1 cellular context compared by ENCODE assay signal in the genomic region with DNA sequence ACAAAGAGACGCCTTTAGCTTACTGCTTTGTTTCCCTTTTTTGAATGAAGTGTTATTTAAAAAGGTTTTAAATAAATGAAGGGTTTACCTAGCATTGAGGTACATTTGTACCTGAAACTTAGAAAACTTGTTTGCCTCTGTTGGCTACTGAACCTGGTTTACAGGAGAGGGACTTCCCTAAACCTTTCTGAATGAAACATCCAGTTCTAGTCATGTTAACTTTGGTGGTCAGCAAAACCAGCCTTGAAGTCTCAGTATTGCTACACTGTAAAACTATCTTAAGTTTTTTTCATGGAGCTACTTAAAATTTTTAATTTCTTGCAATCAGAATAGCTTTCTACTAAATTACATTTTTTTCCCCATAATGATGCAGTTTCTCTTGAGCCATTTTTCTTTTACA.
TF ChIP-seq lines count a peak whose summit lies in the region.

No MANE protein-coding gene starts in this region.

TF ChIP-seq in GM23338, 12 proteins besides CTCF, POLR2A, EP300 and RAD21 (continued from another document):
- TF ChIP-seq, protein P1, sequence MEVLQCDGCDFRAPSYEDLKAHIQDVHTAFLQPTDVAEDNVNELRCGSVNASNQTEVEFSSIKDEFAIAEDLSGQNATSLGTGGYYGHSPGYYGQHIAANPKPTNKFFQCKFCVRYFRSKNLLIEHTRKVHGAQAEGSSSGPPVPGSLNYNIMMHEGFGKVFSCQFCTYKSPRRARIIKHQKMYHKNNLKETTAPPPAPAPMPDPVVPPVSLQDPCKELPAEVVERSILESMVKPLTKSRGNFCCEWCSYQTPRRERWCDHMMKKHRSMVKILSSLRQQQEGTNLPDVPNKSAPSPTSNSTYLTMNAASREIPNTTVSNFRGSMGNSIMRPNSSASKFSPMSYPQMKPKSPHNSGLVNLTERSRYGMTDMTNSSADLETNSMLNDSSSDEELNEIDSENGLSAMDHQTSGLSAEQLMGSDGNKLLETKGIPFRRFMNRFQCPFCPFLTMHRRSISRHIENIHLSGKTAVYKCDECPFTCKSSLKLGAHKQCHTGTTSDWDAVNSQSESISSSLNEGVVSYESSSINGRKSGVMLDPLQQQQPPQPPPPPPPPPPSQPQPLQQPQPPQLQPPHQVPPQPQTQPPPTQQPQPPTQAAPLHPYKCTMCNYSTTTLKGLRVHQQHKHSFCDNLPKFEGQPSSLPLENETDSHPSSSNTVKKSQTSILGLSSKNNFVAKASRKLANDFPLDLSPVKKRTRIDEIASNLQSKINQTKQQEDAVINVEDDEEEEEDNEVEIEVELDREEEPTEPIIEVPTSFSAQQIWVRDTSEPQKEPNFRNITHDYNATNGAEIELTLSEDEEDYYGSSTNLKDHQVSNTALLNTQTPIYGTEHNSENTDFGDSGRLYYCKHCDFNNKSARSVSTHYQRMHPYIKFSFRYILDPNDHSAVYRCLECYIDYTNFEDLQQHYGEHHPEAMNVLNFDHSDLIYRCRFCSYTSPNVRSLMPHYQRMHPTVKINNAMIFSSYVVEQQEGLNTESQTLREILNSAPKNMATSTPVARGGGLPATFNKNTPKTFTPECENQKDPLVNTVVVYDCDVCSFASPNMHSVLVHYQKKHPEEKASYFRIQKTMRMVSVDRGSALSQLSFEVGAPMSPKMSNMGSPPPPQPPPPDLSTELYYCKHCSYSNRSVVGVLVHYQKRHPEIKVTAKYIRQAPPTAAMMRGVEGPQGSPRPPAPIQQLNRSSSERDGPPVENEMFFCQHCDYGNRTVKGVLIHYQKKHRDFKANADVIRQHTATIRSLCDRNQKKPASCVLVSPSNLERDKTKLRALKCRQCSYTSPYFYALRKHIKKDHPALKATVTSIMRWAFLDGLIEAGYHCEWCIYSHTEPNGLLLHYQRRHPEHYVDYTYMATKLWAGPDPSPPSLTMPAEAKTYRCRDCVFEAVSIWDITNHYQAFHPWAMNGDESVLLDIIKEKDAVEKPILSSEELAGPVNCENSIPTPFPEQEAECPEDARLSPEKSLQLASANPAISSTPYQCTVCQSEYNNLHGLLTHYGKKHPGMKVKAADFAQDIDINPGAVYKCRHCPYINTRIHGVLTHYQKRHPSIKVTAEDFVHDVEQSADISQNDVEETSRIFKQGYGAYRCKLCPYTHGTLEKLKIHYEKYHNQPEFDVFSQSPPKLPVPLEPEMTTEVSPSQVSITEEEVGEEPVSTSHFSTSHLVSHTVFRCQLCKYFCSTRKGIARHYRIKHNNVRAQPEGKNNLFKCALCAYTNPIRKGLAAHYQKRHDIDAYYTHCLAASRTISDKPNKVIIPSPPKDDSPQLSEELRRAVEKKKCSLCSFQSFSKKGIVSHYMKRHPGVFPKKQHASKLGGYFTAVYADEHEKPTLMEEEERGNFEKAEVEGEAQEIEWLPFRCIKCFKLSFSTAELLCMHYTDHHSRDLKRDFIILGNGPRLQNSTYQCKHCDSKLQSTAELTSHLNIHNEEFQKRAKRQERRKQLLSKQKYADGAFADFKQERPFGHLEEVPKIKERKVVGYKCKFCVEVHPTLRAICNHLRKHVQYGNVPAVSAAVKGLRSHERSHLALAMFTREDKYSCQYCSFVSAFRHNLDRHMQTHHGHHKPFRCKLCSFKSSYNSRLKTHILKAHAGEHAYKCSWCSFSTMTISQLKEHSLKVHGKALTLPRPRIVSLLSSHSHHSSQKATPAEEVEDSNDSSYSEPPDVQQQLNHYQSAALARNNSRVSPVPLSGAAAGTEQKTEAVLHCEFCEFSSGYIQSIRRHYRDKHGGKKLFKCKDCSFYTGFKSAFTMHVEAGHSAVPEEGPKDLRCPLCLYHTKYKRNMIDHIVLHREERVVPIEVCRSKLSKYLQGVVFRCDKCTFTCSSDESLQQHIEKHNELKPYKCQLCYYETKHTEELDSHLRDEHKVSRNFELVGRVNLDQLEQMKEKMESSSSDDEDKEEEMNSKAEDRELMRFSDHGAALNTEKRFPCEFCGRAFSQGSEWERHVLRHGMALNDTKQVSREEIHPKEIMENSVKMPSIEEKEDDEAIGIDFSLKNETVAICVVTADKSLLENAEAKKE (CRISPR knock-in tag; IDR thresholded peaks at IDR 0.05) = no peak
- TF ChIP-seq, protein P2, sequence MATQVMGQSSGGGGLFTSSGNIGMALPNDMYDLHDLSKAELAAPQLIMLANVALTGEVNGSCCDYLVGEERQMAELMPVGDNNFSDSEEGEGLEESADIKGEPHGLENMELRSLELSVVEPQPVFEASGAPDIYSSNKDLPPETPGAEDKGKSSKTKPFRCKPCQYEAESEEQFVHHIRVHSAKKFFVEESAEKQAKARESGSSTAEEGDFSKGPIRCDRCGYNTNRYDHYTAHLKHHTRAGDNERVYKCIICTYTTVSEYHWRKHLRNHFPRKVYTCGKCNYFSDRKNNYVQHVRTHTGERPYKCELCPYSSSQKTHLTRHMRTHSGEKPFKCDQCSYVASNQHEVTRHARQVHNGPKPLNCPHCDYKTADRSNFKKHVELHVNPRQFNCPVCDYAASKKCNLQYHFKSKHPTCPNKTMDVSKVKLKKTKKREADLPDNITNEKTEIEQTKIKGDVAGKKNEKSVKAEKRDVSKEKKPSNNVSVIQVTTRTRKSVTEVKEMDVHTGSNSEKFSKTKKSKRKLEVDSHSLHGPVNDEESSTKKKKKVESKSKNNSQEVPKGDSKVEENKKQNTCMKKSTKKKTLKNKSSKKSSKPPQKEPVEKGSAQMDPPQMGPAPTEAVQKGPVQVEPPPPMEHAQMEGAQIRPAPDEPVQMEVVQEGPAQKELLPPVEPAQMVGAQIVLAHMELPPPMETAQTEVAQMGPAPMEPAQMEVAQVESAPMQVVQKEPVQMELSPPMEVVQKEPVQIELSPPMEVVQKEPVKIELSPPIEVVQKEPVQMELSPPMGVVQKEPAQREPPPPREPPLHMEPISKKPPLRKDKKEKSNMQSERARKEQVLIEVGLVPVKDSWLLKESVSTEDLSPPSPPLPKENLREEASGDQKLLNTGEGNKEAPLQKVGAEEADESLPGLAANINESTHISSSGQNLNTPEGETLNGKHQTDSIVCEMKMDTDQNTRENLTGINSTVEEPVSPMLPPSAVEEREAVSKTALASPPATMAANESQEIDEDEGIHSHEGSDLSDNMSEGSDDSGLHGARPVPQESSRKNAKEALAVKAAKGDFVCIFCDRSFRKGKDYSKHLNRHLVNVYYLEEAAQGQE (IDR thresholded peaks at IDR 0.05; ENCODE audit: unreplicated experiment) = no peak
- TF ChIP-seq, protein P3, sequence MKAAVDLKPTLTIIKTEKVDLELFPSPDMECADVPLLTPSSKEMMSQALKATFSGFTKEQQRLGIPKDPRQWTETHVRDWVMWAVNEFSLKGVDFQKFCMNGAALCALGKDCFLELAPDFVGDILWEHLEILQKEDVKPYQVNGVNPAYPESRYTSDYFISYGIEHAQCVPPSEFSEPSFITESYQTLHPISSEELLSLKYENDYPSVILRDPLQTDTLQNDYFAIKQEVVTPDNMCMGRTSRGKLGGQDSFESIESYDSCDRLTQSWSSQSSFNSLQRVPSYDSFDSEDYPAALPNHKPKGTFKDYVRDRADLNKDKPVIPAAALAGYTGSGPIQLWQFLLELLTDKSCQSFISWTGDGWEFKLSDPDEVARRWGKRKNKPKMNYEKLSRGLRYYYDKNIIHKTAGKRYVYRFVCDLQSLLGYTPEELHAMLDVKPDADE (IDR thresholded peaks at IDR 0.05) = no peak
- no peak for TF ChIP-seq EZH2 (IDR thresholded peaks at IDR 0.05; ENCODE audit: low read depth, unreplicated experiment)
- no peak for TF ChIP-seq ZNF331 (CRISPR knock-in tag; IDR thresholded peaks at IDR 0.05; ENCODE audit: low read depth)
- no peak for TF ChIP-seq POLR2AphosphoS5 (IDR thresholded peaks at IDR 0.05; ENCODE audit: low read depth)
- no peak for TF ChIP-seq ZNF114 (CRISPR knock-in tag; IDR thresholded peaks at IDR 0.05)
- no peak for TF ChIP-seq JUNB (IDR thresholded peaks at IDR 0.05; ENCODE audit: unreplicated experiment)
